8 cellular contexts compared by ENCODE assay signal in genomic region chr15:58770857-58771620, GRCh38. TPM values are rescaled to one million over a fixed set of nuclear protein-coding genes. Genes with fewer than 3 reads are reported as not detected.
DNase-seq lines count a peak whose midpoint lies in the region; ATAC-seq and TF ChIP-seq lines count a peak whose summit lies in the region.

TSS of gene MINDY2 (plus strand) at chr15:58771302. CDS start at chr15:58771396, 94 bp downstream.

- H3K36me3 Mint-ChIP-seq in activated T-cell treated with anti-CD3 and anti-CD28 coated beads, Interleukin-2, amount 50 U/mL, for 24 hours (ENCODE audit: low read depth) = peaks cover 7% of the 10 kb centered on the region

- peak within 1 kb of the TSS; percentile 98 to 99 for H3K27ac ChIP-seq in mucosa of rectum (ENCODE audit: low read depth in 2 of 2, low read length in 2 of 2)

- H3K9ac ChIP-seq in mucosa of rectum (ENCODE audit: low read depth in 1 of 2, low read length in 2 of 2) = peak within 1 kb of the TSS; percentile 94 to 99

- ATAC-seq in GM21717 (IDR thresholded peaks at IDR 0.05; ENCODE audit: unreplicated experiment) = peak; percentile 92

- in situ Hi-C loops in KBM-7 (cut with MboI; ENCODE audit: low pct_unique_long_range_greater_than_20kb, low sequenced_read_pairs) = loop anchor here (25.0 kb wide), 1 partner anchor 534 kb away; no protein-coding TSS in a partner anchor

- peak within 1 kb of the TSS; percentile 94 to 95 for H3K4me3 ChIP-seq in mucosa of rectum (ENCODE audit: low read length in 2 of 2)

- peak; percentile 88 for TF ChIP-seq POLR2A in erythroblast (IDR thresholded peaks at IDR 0.05; ENCODE audit: low read length)

- no peaks in the 10 kb centered on the region for H3K27me3 ChIP-seq in mucosa of rectum (ENCODE audit: control insufficient read depth in 2 of 2, insufficient read depth in 2 of 2, low read length in 2 of 2)

- H3K36me3 ChIP-seq in mucosa of rectum (ENCODE audit: control insufficient read depth in 2 of 2, insufficient read depth in 2 of 2, low read length in 2 of 2) = no peaks in the 10 kb centered on the region

- DNase-seq in DMS79 (lab: John Stamatoyannopoulos, UW) (peak; percentile 90), KBM-7 (peak; percentile 99), erythroblast (lab: John Stamatoyannopoulos, UW) (peak; percentile 98)
- peak; percentile 94 for DNase-seq in activated T-cell treated with anti-CD3 and anti-CD28 coated beads, Interleukin-2, amount 50 U/mL, for 24 hours
- peak; percentile 97 for DNase-seq in stimulated activated CD8-positive, alpha-beta memory T cell treated with anti-CD3 and anti-CD28 coated beads, Interleukin-4, amount 100 ng/mL, for 48 hours

- no peak within 1 kb of the TSS for H3K4me3 Mint-ChIP-seq in activated T-cell treated with anti-CD3 and anti-CD28 coated beads, Interleukin-2, amount 50 U/mL, for 24 hours

- H3K9me3 ChIP-seq in mucosa of rectum (ENCODE audit: control insufficient read depth in 2 of 2, low read length in 2 of 2) = no peaks in the 10 kb centered on the region

- peaks cover 20 to 25% of the 10 kb centered on the region in 2 donors for H3K4me1 ChIP-seq in mucosa of rectum (ENCODE audit: control insufficient read depth in 2 of 2, insufficient read depth in 2 of 2, low read length in 2 of 2)

- H3K27me3 Mint-ChIP-seq in activated T-cell treated with anti-CD3 and anti-CD28 coated beads, Interleukin-2, amount 50 U/mL, for 24 hours = no peaks in the 10 kb centered on the region

- H3K9me3 Mint-ChIP-seq in activated T-cell treated with anti-CD3 and anti-CD28 coated beads, Interleukin-2, amount 50 U/mL, for 24 hours = no peaks in the 10 kb centered on the region

- H3K4me1 Mint-ChIP-seq in activated T-cell treated with anti-CD3 and anti-CD28 coated beads, Interleukin-2, amount 50 U/mL, for 24 hours (ENCODE audit: low read depth) = peaks cover 19% of the 10 kb centered on the region

- peak within 1 kb of the TSS; percentile 92 for H3K27ac Mint-ChIP-seq in activated T-cell treated with anti-CD3 and anti-CD28 coated beads, Interleukin-2, amount 50 U/mL, for 24 hours

TF ChIP-seq in PFSK-1, 5 proteins besides CTCF, POLR2A, EP300 and RAD21:
- TF ChIP-seq SIN3A (IDR thresholded peaks at IDR 0.05; ENCODE audit: borderline replicate concordance, insufficient read depth, low read length) = peak; percentile 84; the same call in 1 of the 2 replicates
- peak; percentile 74 for TF ChIP-seq FOXP2 (optimal IDR thresholded peaks at IDR 0.05; ENCODE audit: borderline replicate concordance, extremely low read depth, extremely low read length, insufficient read depth)
- 0 out of 4 replicates have a peak, but pooled peaks of 1 of the 2 experiments have one; percentile 10 for TF ChIP-seq REST (IDR thresholded peaks at IDR 0.05; ENCODE audit: insufficient read depth in 1 of 2, low read depth in 2 of 2, low read length in 2 of 2)
- TF ChIP-seq POLR2AphosphoS5 (IDR thresholded peaks at IDR 0.05; ENCODE audit: low read depth, low read length) = peak; percentile 69
- TF ChIP-seq TAF1 (IDR thresholded peaks at IDR 0.05; ENCODE audit: borderline replicate concordance, insufficient read depth, low read length) = peak; percentile 57; the same call in 1 of the 2 replicates

RNA-seq across cellular contexts. Expression of gene MINDY2, which starts in this region (rescaled TPM):
- 1.9 TPM for polyA plus RNA-seq in PFSK-1 (2012; ENCODE audit: insufficient read length, low read depth)

Comparison
In these comparisons a context has a peak if more than half of its experiments do, and no peak if none do; other contexts are left out.
1. Peak in every context shown above with its lines: DNase-seq, ATAC-seq, H3K4me3 ChIP-seq and H3K27ac ChIP-seq.